1 cellular context compared by ENCODE assay signal in the genomic region with DNA sequence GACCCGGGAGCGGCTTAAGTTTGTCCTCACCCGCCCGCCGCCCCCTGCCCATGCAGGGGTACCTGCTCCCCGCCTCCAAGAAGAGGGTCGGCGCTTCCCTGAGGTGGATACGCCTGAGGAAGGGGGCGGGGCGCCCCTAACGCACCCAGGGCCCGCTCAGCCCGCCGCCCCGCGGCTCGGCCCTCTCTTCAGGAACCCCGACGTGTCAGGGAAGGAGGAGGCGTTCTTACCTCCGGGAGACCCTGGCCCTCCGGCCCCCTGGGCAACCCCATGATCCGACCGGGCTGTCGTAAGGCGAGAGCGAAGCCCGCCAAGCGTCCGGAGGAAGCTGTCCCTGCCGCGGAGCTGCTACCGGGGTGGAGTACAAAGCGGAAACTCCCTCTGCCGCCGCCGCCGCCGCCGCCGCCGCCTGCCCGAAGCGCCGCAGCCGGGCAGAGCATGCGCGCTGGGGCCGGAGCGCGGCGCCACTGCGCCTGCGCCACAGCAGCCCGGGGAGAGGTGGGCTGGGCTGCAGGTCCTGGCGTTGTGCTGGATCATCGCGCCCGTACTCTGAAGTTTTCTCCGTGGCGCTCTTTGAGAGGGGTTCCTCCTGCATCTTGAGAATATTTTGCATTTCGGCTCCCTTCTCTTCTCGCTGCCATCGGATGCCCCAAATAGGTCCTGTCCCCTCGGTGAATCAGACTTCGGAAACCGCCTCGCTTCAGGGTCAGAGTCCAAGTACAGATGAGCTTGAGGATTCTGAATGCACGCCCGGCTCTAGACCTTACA.
TF ChIP-seq lines count a peak whose summit lies in the region.

A gene with protein sequence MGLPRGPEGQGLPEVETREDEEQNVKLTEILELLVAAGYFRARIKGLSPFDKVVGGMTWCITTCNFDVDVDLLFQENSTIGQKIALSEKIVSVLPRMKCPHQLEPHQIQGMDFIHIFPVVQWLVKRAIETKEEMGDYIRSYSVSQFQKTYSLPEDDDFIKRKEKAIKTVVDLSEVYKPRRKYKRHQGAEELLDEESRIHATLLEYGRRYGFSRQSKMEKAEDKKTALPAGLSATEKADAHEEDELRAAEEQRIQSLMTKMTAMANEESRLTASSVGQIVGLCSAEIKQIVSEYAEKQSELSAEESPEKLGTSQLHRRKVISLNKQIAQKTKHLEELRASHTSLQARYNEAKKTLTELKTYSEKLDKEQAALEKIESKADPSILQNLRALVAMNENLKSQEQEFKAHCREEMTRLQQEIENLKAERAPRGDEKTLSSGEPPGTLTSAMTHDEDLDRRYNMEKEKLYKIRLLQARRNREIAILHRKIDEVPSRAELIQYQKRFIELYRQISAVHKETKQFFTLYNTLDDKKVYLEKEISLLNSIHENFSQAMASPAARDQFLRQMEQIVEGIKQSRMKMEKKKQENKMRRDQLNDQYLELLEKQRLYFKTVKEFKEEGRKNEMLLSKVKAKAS (minus strand): TSS at position 347 of the 768 bp plus-strand sequence. CDS start 75 bp downstream, at position 272.

TF ChIP-seq in GM12878, 131 proteins besides CTCF, POLR2A, EP300 and RAD21 (continued from another document and continues in another):
- no peak for TF ChIP-seq ZBTB11 (CRISPR knock-in tag; IDR thresholded peaks at IDR 0.05)
- peak; percentile 61; the same call in 1 of the 2 replicates for TF ChIP-seq RB1 (IDR thresholded peaks at IDR 0.05; ENCODE audit: borderline replicate concordance)
- no peak for TF ChIP-seq SREBF2 (IDR thresholded peaks at IDR 0.05; ENCODE audit: low read length)
- TF ChIP-seq DPF2 (IDR thresholded peaks at IDR 0.05), result peak; percentile 49; the same call in 1 of the 2 replicates
- no peak for TF ChIP-seq MEF2A (IDR thresholded peaks at IDR 0.05; ENCODE audit: insufficient read depth, low read depth, low read length)
- peak; percentile 33; the same call in 1 of the 2 replicates for TF ChIP-seq NR2F1 (conservative IDR thresholded peaks at IDR 0.05)
- no peak for TF ChIP-seq CBX5 (IDR thresholded peaks at IDR 0.05; ENCODE audit: low read depth)
- TF ChIP-seq ASH2L (IDR thresholded peaks at IDR 0.05; ENCODE audit: borderline replicate concordance, low read depth), result peak; percentile 10; the same call in 1 of the 2 replicates
- no peak for TF ChIP-seq RCOR1 (conservative IDR thresholded peaks at IDR 0.05; ENCODE audit: low read depth, low read length)
- TF ChIP-seq, protein P1, sequence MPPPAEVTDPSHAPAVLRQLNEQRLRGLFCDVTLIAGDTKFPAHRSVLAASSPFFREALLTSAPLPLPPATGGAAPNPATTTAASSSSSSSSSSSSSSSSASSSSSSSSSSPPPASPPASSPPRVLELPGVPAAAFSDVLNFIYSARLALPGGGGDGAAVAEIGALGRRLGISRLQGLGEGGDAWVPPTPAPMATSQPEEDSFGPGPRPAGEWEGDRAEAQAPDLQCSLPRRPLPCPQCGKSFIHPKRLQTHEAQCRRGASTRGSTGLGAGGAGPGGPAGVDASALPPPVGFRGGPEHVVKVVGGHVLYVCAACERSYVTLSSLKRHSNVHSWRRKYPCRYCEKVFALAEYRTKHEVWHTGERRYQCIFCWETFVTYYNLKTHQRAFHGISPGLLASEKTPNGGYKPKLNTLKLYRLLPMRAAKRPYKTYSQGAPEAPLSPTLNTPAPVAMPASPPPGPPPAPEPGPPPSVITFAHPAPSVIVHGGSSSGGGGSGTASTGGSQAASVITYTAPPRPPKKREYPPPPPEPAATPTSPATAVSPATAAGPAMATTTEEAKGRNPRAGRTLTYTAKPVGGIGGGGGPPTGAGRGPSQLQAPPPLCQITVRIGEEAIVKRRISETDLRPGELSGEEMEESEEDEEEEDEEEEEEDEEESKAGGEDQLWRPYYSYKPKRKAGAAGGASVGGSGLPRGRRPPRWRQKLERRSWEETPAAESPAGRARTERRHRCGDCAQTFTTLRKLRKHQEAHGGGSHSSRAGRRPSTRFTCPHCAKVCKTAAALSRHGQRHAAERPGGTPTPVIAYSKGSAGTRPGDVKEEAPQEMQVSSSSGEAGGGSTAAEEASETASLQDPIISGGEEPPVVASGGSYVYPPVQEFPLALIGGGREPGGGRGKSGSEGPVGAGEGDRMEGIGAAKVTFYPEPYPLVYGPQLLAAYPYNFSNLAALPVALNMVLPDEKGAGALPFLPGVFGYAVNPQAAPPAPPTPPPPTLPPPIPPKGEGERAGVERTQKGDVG (CRISPR knock-in tag; IDR thresholded peaks at IDR 0.05), result no peak
- no peak for TF ChIP-seq SUPT20H (IDR thresholded peaks at IDR 0.05; ENCODE audit: borderline replicate concordance, control insufficient read depth, low read depth, low read length)
- TF ChIP-seq, protein P2, sequence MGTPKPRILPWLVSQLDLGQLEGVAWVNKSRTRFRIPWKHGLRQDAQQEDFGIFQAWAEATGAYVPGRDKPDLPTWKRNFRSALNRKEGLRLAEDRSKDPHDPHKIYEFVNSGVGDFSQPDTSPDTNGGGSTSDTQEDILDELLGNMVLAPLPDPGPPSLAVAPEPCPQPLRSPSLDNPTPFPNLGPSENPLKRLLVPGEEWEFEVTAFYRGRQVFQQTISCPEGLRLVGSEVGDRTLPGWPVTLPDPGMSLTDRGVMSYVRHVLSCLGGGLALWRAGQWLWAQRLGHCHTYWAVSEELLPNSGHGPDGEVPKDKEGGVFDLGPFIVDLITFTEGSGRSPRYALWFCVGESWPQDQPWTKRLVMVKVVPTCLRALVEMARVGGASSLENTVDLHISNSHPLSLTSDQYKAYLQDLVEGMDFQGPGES (IDR thresholded peaks at IDR 0.05), result no peak
- TF ChIP-seq CBX3 (IDR thresholded peaks at IDR 0.05; ENCODE audit: borderline replicate concordance, low read depth), result no peak
- peak; percentile 81 for TF ChIP-seq NR2C1 (IDR thresholded peaks at IDR 0.05)
- TF ChIP-seq ZBTB40 (IDR thresholded peaks at IDR 0.05; ENCODE audit: borderline replicate concordance), result peak; percentile 57
- TF ChIP-seq TARDBP (IDR thresholded peaks at IDR 0.05; ENCODE audit: borderline replicate concordance), result no peak
- TF ChIP-seq ZBED1 (IDR thresholded peaks at IDR 0.05; ENCODE audit: borderline replicate concordance), result no peak
- TF ChIP-seq HDGF (IDR thresholded peaks at IDR 0.05), result no peak
- TF ChIP-seq HDAC6 (IDR thresholded peaks at IDR 0.05; ENCODE audit: unreplicated experiment), result no peak
- no peak for TF ChIP-seq CHD4 (IDR thresholded peaks at IDR 0.05)
- no peak for TF ChIP-seq SIX5 (IDR thresholded peaks at IDR 0.05; ENCODE audit: low read depth, low read length, severe bottlenecking)
- TF ChIP-seq KAT2A (conservative IDR thresholded peaks at IDR 0.05; ENCODE audit: control insufficient read depth, low read depth, low read length), result no peak
- no peak for TF ChIP-seq EZH2 (IDR thresholded peaks at IDR 0.05; ENCODE audit: borderline replicate concordance, control insufficient read depth, low read depth, low read length)
- TF ChIP-seq, protein P3, sequence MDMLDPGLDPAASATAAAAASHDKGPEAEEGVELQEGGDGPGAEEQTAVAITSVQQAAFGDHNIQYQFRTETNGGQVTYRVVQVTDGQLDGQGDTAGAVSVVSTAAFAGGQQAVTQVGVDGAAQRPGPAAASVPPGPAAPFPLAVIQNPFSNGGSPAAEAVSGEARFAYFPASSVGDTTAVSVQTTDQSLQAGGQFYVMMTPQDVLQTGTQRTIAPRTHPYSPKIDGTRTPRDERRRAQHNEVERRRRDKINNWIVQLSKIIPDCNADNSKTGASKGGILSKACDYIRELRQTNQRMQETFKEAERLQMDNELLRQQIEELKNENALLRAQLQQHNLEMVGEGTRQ (IDR thresholded peaks at IDR 0.05; ENCODE audit: borderline replicate concordance, low read depth, low read length), result no peak
- TF ChIP-seq E2F4 (IDR thresholded peaks at IDR 0.05; ENCODE audit: low read depth, low read length), result no peak
- no peak for TF ChIP-seq WRNIP1 (IDR thresholded peaks at IDR 0.05; ENCODE audit: borderline replicate concordance, low read depth, low read length)
- no peak for TF ChIP-seq RBBP5 (conservative IDR thresholded peaks at IDR 0.05)
- TF ChIP-seq LARP7 (IDR thresholded peaks at IDR 0.05), result peak; percentile 48; the same call in 1 of the 2 replicates
- no peak for TF ChIP-seq SMARCA5 (IDR thresholded peaks at IDR 0.05)
- TF ChIP-seq ZNF622 (IDR thresholded peaks at IDR 0.05), result no peak
- TF ChIP-seq, protein P4, sequence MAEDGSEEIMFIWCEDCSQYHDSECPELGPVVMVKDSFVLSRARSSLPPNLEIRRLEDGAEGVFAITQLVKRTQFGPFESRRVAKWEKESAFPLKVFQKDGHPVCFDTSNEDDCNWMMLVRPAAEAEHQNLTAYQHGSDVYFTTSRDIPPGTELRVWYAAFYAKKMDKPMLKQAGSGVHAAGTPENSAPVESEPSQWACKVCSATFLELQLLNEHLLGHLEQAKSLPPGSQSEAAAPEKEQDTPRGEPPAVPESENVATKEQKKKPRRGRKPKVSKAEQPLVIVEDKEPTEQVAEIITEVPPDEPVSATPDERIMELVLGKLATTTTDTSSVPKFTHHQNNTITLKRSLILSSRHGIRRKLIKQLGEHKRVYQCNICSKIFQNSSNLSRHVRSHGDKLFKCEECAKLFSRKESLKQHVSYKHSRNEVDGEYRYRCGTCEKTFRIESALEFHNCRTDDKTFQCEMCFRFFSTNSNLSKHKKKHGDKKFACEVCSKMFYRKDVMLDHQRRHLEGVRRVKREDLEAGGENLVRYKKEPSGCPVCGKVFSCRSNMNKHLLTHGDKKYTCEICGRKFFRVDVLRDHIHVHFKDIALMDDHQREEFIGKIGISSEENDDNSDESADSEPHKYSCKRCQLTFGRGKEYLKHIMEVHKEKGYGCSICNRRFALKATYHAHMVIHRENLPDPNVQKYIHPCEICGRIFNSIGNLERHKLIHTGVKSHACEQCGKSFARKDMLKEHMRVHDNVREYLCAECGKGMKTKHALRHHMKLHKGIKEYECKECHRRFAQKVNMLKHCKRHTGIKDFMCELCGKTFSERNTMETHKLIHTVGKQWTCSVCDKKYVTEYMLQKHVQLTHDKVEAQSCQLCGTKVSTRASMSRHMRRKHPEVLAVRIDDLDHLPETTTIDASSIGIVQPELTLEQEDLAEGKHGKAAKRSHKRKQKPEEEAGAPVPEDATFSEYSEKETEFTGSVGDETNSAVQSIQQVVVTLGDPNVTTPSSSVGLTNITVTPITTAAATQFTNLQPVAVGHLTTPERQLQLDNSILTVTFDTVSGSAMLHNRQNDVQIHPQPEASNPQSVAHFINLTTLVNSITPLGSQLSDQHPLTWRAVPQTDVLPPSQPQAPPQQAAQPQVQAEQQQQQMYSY (CRISPR knock-in tag; IDR thresholded peaks at IDR 0.05), result no peak
- no peak for TF ChIP-seq SMAD1 (IDR thresholded peaks at IDR 0.05; ENCODE audit: low read depth, partially characterized antibody)
